8 cellular contexts compared by ENCODE assay signal in genomic region chr4:186144596-186145569, GRCh38. TPM values are rescaled to one million over a fixed set of nuclear protein-coding genes. Genes with fewer than 3 reads are reported as not detected.
DNase-seq lines count a peak whose midpoint lies in the region; ATAC-seq and TF ChIP-seq lines count a peak whose summit lies in the region.

No MANE protein-coding gene starts in this region.

- no peak for TF ChIP-seq RAD21 in liver (IDR thresholded peaks at IDR 0.05)

- H3K4me1 ChIP-seq in liver (ENCODE audit: control insufficient read depth in 4 of 4, insufficient read depth in 4 of 4, low read length in 3 of 4) = peaks cover 0 to 47% (median 23%) of the 10 kb centered on the region in 4 donors

- TF ChIP-seq CTCF in liver (IDR thresholded peaks at IDR 0.05; ENCODE audit: low read depth, low read length, missing input control) = no peak
- no peak for TF ChIP-seq CTCF in CD14-positive monocyte (IDR thresholded peaks at IDR 0.05)

- H3K36me3 Mint-ChIP-seq in activated T-cell treated with anti-CD3 and anti-CD28 coated beads, Interleukin-2, amount 50 U/mL, for 24 hours (ENCODE audit: low read depth) = no peaks in the 10 kb centered on the region
- no peaks in the 10 kb centered on the region for H3K36me3 Mint-ChIP-seq in dendritic cell treated with granulocyte-macrophage colony-stimulating factor and Interleukin-4, amounts not matched to agents 40 ng/mL and 50 ng/mL, for 4 days (ENCODE audit: low read depth)
- no peaks in the 10 kb centered on the region for H3K36me3 Mint-ChIP-seq in stimulated activated memory B cell treated with anti-CD40 and anti-IgM and Interleukin-4, amounts not matched to agents 10 μg/mL and 1 μg/mL and 100 μg/mL, for 72 hours
- peaks cover 0 to 8% of the 10 kb centered on the region in 2 donors for H3K36me3 Mint-ChIP-seq in CD14-positive monocyte

- H3K4me3 ChIP-seq in liver (ENCODE audit: low read depth in 1 of 3, low read length in 3 of 3) = peak overlapping the region; percentile 55 to 79 (median 74)

- in situ Hi-C loops in SK-MEL-5 (cut with HindIII; ENCODE audit: low pct_unique_long_range_greater_than_20kb, low sequenced_read_pairs) = no loop called here

- peak overlapping the region; percentile 67 to 92 for H3K9ac ChIP-seq in liver (ENCODE audit: low read depth in 1 of 2, low read length in 2 of 2)

- H3K36me3 ChIP-seq in liver (ENCODE audit: control insufficient read depth in 4 of 4, insufficient read depth in 3 of 4, low read depth in 1 of 4, low read length in 3 of 4) = no peaks in the 10 kb centered on the region

- no peaks in the 10 kb centered on the region for H3K9me3 Mint-ChIP-seq in activated T-cell treated with anti-CD3 and anti-CD28 coated beads, Interleukin-2, amount 50 U/mL, for 24 hours
- H3K9me3 Mint-ChIP-seq in dendritic cell treated with granulocyte-macrophage colony-stimulating factor and Interleukin-4, amounts not matched to agents 40 ng/mL and 50 ng/mL, for 4 days = no peaks in the 10 kb centered on the region
- H3K9me3 Mint-ChIP-seq in stimulated activated memory B cell treated with anti-CD40 and anti-IgM and Interleukin-4, amounts not matched to agents 10 μg/mL and 1 μg/mL and 100 μg/mL, for 72 hours = no peaks in the 10 kb centered on the region
- peaks cover 0 to 11% (median 4%) of the 10 kb centered on the region in 7 donors for H3K9me3 Mint-ChIP-seq in CD14-positive monocyte

- H3K27me3 Mint-ChIP-seq in activated T-cell treated with anti-CD3 and anti-CD28 coated beads, Interleukin-2, amount 50 U/mL, for 24 hours = peaks cover 59% of the 10 kb centered on the region
- H3K27me3 Mint-ChIP-seq in dendritic cell treated with granulocyte-macrophage colony-stimulating factor and Interleukin-4, amounts not matched to agents 40 ng/mL and 50 ng/mL, for 4 days = peaks cover 59% of the 10 kb centered on the region
- H3K27me3 Mint-ChIP-seq in stimulated activated memory B cell treated with anti-CD40 and anti-IgM and Interleukin-4, amounts not matched to agents 10 μg/mL and 1 μg/mL and 100 μg/mL, for 72 hours = peaks cover 43% of the 10 kb centered on the region
- peaks cover 40 to 64% (median 63%) of the 10 kb centered on the region in 3 donors for H3K27me3 Mint-ChIP-seq in CD14-positive monocyte (ENCODE audit: low read depth in 3 of 3)

- peak overlapping the region; percentile 90 to 96 for H3K27ac ChIP-seq in liver (ENCODE audit: low read depth in 1 of 2, low read length in 2 of 2)

- peak; percentile 46 for ATAC-seq in HG02884 (IDR thresholded peaks at IDR 0.05; ENCODE audit: unreplicated experiment)
- ATAC-seq in stimulated activated memory B cell treated with anti-CD40 and anti-IgM and Interleukin-4, amounts not matched to agents 10 μg/mL and 1 μg/mL and 100 μg/mL, for 72 hours = peak; percentile 25

- H3K9me3 ChIP-seq in liver (ENCODE audit: control insufficient read depth in 4 of 4, low read length in 3 of 4) = no peaks in the 10 kb centered on the region

- no peaks in the 10 kb centered on the region for H3K27me3 ChIP-seq in liver (ENCODE audit: control insufficient read depth in 4 of 4, insufficient read depth in 4 of 4, low read length in 3 of 4)

- WGBS in liver = under 1% methylated on average over 106 of the region's 108 CpGs

- DNase-seq in activated T-cell treated with anti-CD3 and anti-CD28 coated beads, Interleukin-2, amount 50 U/mL, for 24 hours = peak; percentile 33
- DNase-seq in activated T-cell treated with anti-CD3 and anti-CD28 coated beads, Interleukin-2, amount 50 U/mL, for 1 hour = no peak
- DNase-seq in SK-MEL-5 (ENCODE audit: low read depth, low spot score) = peak; percentile 47
- DNase-seq in CD14-positive monocyte (ENCODE audit: low spot score) = no peak

- H3K4me1 Mint-ChIP-seq in activated T-cell treated with anti-CD3 and anti-CD28 coated beads, Interleukin-2, amount 50 U/mL, for 24 hours (ENCODE audit: low read depth) = peaks cover 10% of the 10 kb centered on the region
- H3K4me1 Mint-ChIP-seq in dendritic cell treated with granulocyte-macrophage colony-stimulating factor and Interleukin-4, amounts not matched to agents 40 ng/mL and 50 ng/mL, for 4 days (ENCODE audit: low read depth) = peaks cover 6% of the 10 kb centered on the region
- peaks cover 6% of the 10 kb centered on the region for H3K4me1 Mint-ChIP-seq in stimulated activated memory B cell treated with anti-CD40 and anti-IgM and Interleukin-4, amounts not matched to agents 10 μg/mL and 1 μg/mL and 100 μg/mL, for 72 hours
- peaks cover 6% of the 10 kb centered on the region for H3K4me1 Mint-ChIP-seq in CD14-positive monocyte

- no peak overlapping the region for H3K27ac Mint-ChIP-seq in activated T-cell treated with anti-CD3 and anti-CD28 coated beads, Interleukin-2, amount 50 U/mL, for 24 hours
- no peak overlapping the region for H3K27ac Mint-ChIP-seq in dendritic cell treated with granulocyte-macrophage colony-stimulating factor and Interleukin-4, amounts not matched to agents 40 ng/mL and 50 ng/mL, for 4 days
- H3K27ac Mint-ChIP-seq in stimulated activated memory B cell treated with anti-CD40 and anti-IgM and Interleukin-4, amounts not matched to agents 10 μg/mL and 1 μg/mL and 100 μg/mL, for 72 hours = no peak overlapping the region
- no peak overlapping the region for H3K27ac Mint-ChIP-seq in CD14-positive monocyte

- H3K4me3 Mint-ChIP-seq in activated T-cell treated with anti-CD3 and anti-CD28 coated beads, Interleukin-2, amount 50 U/mL, for 24 hours = peak overlapping the region; percentile 71
- peak overlapping the region; percentile 30 for H3K4me3 Mint-ChIP-seq in dendritic cell treated with granulocyte-macrophage colony-stimulating factor and Interleukin-4, amounts not matched to agents 40 ng/mL and 50 ng/mL, for 4 days
- peak overlapping the region; percentile 68 for H3K4me3 Mint-ChIP-seq in stimulated activated memory B cell treated with anti-CD40 and anti-IgM and Interleukin-4, amounts not matched to agents 10 μg/mL and 1 μg/mL and 100 μg/mL, for 72 hours
- H3K4me3 Mint-ChIP-seq in CD14-positive monocyte = peak overlapping the region in 1 of 2 donors; percentile 81

- intact Hi-C loops in dendritic cell treated with granulocyte-macrophage colony-stimulating factor and Interleukin-4, amounts not matched to agents 40 ng/mL and 50 ng/mL, for 4 days (cut with micrococcal nuclease) = no loop called here
- intact Hi-C loops in CD14-positive monocyte (cut with micrococcal nuclease) = no loop called here

TF ChIP-seq in liver, 16 proteins besides CTCF, POLR2A, EP300 and RAD21:
- TF ChIP-seq YY1 (IDR thresholded peaks at IDR 0.05) = peak; percentile 66
- TF ChIP-seq FOXA2 (IDR thresholded peaks at IDR 0.05) = no peak
- no peak for TF ChIP-seq EGR1 (IDR thresholded peaks at IDR 0.05; ENCODE audit: low read depth in 2 of 2)
- no peak for TF ChIP-seq REST (IDR thresholded peaks at IDR 0.05)
- no peak for TF ChIP-seq GABPA (IDR thresholded peaks at IDR 0.05 in 1 of 2, conservative IDR thresholded peaks at IDR 0.05 in 1 of 2)
- no peak for TF ChIP-seq HNF4A (conservative IDR thresholded peaks at IDR 0.05)
- TF ChIP-seq ATF3 (IDR thresholded peaks at IDR 0.05) = no peak
- peak in 1 of 2 donors; percentile 5 for TF ChIP-seq RXRA (IDR thresholded peaks at IDR 0.05)
- peak; percentile 7 for TF ChIP-seq SP1 (IDR thresholded peaks at IDR 0.05)
- TF ChIP-seq NR2F2 (IDR thresholded peaks at IDR 0.05) = no peak
- TF ChIP-seq FOXA1 (IDR thresholded peaks at IDR 0.05) = no peak
- no peak for TF ChIP-seq HNF4G (IDR thresholded peaks at IDR 0.05)
- no peak for TF ChIP-seq MAX (IDR thresholded peaks at IDR 0.05)

RNA-seq across cellular contexts. Expression of gene FAM149A, which starts 40.4 kb away (rescaled TPM):
- total RNA-seq in SK-MEL-5 (2014; rRNA removed; shearing (Covaris generic)) = 9.0 and 10.1 TPM in 2 replicates
- polyA plus RNA-seq in SK-MEL-5 (2015; cell fraction: cytosol; rRNA removed) = 9.0 and 15.8 TPM in 2 replicates
- 7.2 and 8.5 TPM in 2 replicates for polyA plus RNA-seq in SK-MEL-5 (2015; cell fraction: nucleus; rRNA removed)
- 10 to 100 TPM; 15.5 to 27.1 TPM for total RNA-seq in liver
- 10 to 100 TPM; 12.0 to 14.5 TPM for polyA plus RNA-seq in liver
- not detected for polyA plus RNA-seq in CD14-positive monocyte

RNA-seq across cellular contexts. Expression of gene CYP4V2, which starts 46.5 kb away (rescaled TPM):
- 61.6 and 62.8 TPM in 2 replicates for total RNA-seq in SK-MEL-5 (2014; rRNA removed; shearing (Covaris generic))
- 48.0 and 54.2 TPM in 2 replicates for polyA plus RNA-seq in SK-MEL-5 (2015; cell fraction: cytosol; rRNA removed)
- polyA plus RNA-seq in SK-MEL-5 (2015; cell fraction: nucleus; rRNA removed) = 84.2 and 84.8 TPM in 2 replicates
- total RNA-seq in liver = 100 to 1,000 TPM in 1 of 2 donors, 10 to 100 TPM in 1; 28.4 to 119 TPM
- polyA plus RNA-seq in liver (10 to 100 TPM; 27.9 to 41.8 TPM), CD14-positive monocyte (10 to 100 TPM in 1 of 2 donors, 1 to 10 TPM in 1; 6.3 to 10.5 TPM)

Comparison
In these comparisons a context has a peak if more than half of its experiments do, and no peak if none do; other contexts are left out.
1. DNase-seq: peak in activated T-cell treated with anti-CD3 and anti-CD28 coated beads, Interleukin-2, amount 50 U/mL, for 24 hours (single experiment) and SK-MEL-5 (single experiment); none in activated T-cell treated with anti-CD3 and anti-CD28 coated beads, Interleukin-2, amount 50 U/mL, for 1 hour (single experiment) and CD14-positive monocyte (single experiment).